Comparison of ENCODE assay signal across 8 cellular contexts in the genomic region with DNA sequence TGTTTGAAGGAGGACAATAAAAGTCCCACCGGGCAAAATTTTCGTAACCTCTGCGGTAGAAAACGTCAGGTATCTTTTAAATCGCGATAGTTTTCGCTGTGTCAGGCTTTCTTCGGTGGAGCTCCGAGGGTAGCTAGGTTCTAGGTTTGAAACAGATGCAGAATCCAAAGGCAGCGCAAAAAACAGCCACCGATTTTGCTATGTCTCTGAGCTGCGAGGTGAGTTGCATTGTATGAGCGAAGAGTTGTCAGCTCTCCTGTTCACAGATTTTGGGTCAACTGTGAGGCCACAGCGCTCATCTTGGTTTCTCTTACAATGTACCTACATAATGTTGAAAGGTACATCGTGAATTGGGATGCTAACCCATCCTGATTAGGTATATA. TPM values are rescaled to one million over a fixed set of nuclear protein-coding genes. Genes with fewer than 3 reads are reported as not detected.
DNase-seq lines count a peak whose midpoint lies in the region; ATAC-seq and TF ChIP-seq lines count a peak whose summit lies in the region.

No MANE protein-coding gene starts in this region.

- no peaks in the 10 kb centered on the region for H3K36me3 ChIP-seq in RWPE2 (ENCODE audit: low read depth)
- H3K36me3 ChIP-seq in upper lobe of left lung: no peaks in the 10 kb centered on the region

- WGBS in upper lobe of left lung, 2 donors: 0% methylated on average over 15 of the region's 15 CpGs

- H3K9me3 ChIP-seq in RWPE2 (ENCODE audit: severe bottlenecking) (no peaks in the 10 kb centered on the region), upper lobe of left lung (no peaks in the 10 kb centered on the region)

- DNase-seq in NCI-H1694 (lab: John Stamatoyannopoulos, UW) (peak; percentile 4), NCI-H1694 treated with DMSO at 0.1 percent for 48 hours (lab: John Stamatoyannopoulos, UW) (no peak), RWPE2 (ENCODE audit: low spot score) (no peak), lung microvascular endothelial cell (ENCODE audit: low read depth in 2 of 2) (peak; percentile 41 to 65), upper lobe of left lung (peak in 1 of 2 donors; percentile 33), pons (ENCODE audit: low spot score) (no peak), germinal center (ENCODE audit: low spot score) (no peak)

- peak overlapping the region; percentile 66 for H3K27ac ChIP-seq in RWPE2 (ENCODE audit: poor library complexity, severe bottlenecking)
- H3K27ac ChIP-seq in cingulate gyrus (ENCODE audit: low read depth, low read length): peak overlapping the region; percentile 98
- peak overlapping the region; percentile 87 to 97 (median 94) for H3K27ac ChIP-seq in upper lobe of left lung

- no peaks in the 10 kb centered on the region for H3K27me3 ChIP-seq in RWPE2 (ENCODE audit: insufficient read depth, poor library complexity, severe bottlenecking)
- no peaks in the 10 kb centered on the region for H3K27me3 ChIP-seq in upper lobe of left lung

- H3K4me1 ChIP-seq in RWPE2 (ENCODE audit: insufficient read depth, poor library complexity, severe bottlenecking) (peaks cover 21% of the 10 kb centered on the region), upper lobe of left lung (peaks cover 14 to 28% (median 26%) of the 10 kb centered on the region in 4 donors)

- H3K4me3 ChIP-seq in RWPE2 (ENCODE audit: severe bottlenecking): peak overlapping the region; percentile 62
- peak overlapping the region; percentile 47 to 69 (median 64) for H3K4me3 ChIP-seq in upper lobe of left lung

- ATAC-seq in RWPE2 (ENCODE audit: low read depth): 0 out of 3 replicates have a peak, but pooled peaks have one; percentile 12
- ATAC-seq in upper lobe of left lung (ENCODE audit: low FRiP score in 2 of 2): no peak

- TF ChIP-seq CTCF in RWPE2 (IDR thresholded peaks at IDR 0.05; ENCODE audit: poor library complexity, severe bottlenecking) (no peak), upper lobe of left lung (IDR thresholded peaks at IDR 0.05) (no peak)

- TF ChIP-seq EP300 in upper lobe of left lung (IDR thresholded peaks at IDR 0.05): no peak

- no peak for TF ChIP-seq POLR2A in upper lobe of left lung (IDR thresholded peaks at IDR 0.05)

RNA-seq across cellular contexts. Expression of a gene that starts 0.5 kb away (rescaled TPM):
- 51.0 and 103 TPM in 2 replicates for total RNA-seq in lung microvascular endothelial cell
- total RNA-seq in upper lobe of left lung: 10 to 100 TPM; 16.2 to 54.4 (median 30.4) TPM

RNA-seq across cellular contexts. Expression of a gene that starts 8.5 kb away (rescaled TPM):
- 3.7 and 6.5 TPM in 2 replicates for total RNA-seq in lung microvascular endothelial cell
- 10 to 100 TPM in 3 of 6 donors, 1 to 10 TPM in 3; 6.9 to 24.2 (median 10.3) TPM for total RNA-seq in upper lobe of left lung

Comparison
In these comparisons a context has a peak if more than half of its experiments do, and no peak if none do; other contexts are left out.
1. DNase-seq: peak in NCI-H1694 (single experiment) and lung microvascular endothelial cell (2 of 2); none in NCI-H1694 treated with DMSO at 0.1 percent for 48 hours (single experiment), RWPE2 (single experiment), pons (single experiment) and germinal center (single experiment).
2. Peak in every context shown above with its lines, with median percentiles within 50 percentile points of each other: H3K27ac ChIP-seq.